Comparison of ENCODE assay signal across 8 cellular contexts in genomic region chr7:78020131-78020873, GRCh38.
A peak's percentile ranks its signal among the peaks of the same experiment; 100 is the strongest.
DNase-seq lines count a peak whose midpoint lies in the region; ATAC-seq, FAIRE-seq and TF ChIP-seq lines count a peak whose summit lies in the region.

No MANE protein-coding gene starts in this region.

- peak overlapping the region; percentile 96 for H2BK120ac ChIP-seq in mesendoderm (ENCODE audit: low read depth, low read length)

- H3K4me3 Mint-ChIP-seq in CD8-positive, alpha-beta T cell, result peak overlapping the region; percentile 80

- H4K20me1 ChIP-seq in endothelial cell of umbilical vein (replicated peaks; ENCODE audit: control insufficient read depth, extremely low read depth, insufficient read depth, low read length), result no peaks in the 10 kb centered on the region

- no peaks in the 10 kb centered on the region for H3K79me1 ChIP-seq in mesendoderm (ENCODE audit: low read length)

- H3K9me1 ChIP-seq in endothelial cell of umbilical vein (replicated peaks; ENCODE audit: control insufficient read depth, extremely low read depth, insufficient read depth, low read length), result no peaks in the 10 kb centered on the region

- peak; percentile 61 for TF ChIP-seq CTCF in CD8-positive, alpha-beta T cell (IDR thresholded peaks at IDR 0.05)
- peak; percentile 57 to 65 for TF ChIP-seq CTCF in endothelial cell of umbilical vein (IDR thresholded peaks at IDR 0.05; ENCODE audit: extremely low read depth in 1 of 2, insufficient read depth in 1 of 2, low read depth in 1 of 2, low read length in 2 of 2)

- peak overlapping the region; percentile 93 for H2AFZ ChIP-seq in endothelial cell of umbilical vein (ENCODE audit: low read depth, low read length)

- H3K4me1 ChIP-seq in CD8-positive, alpha-beta T cell (ENCODE audit: insufficient read depth, low read length), result peaks cover 5% of the 10 kb centered on the region
- H3K4me1 ChIP-seq in endothelial cell of umbilical vein (ENCODE audit: control insufficient read depth, extremely low read depth, insufficient read depth, low read length), result peaks cover 11% of the 10 kb centered on the region
- H3K4me1 ChIP-seq in mesendoderm (ENCODE audit: control insufficient read depth, low read depth, low read length), result no peaks in the 10 kb centered on the region
- peaks cover 6% of the 10 kb centered on the region for H3K4me1 ChIP-seq in thymus (ENCODE audit: control insufficient read depth, insufficient read depth, low read length)

- H3K27ac ChIP-seq in CD8-positive, alpha-beta T cell (ENCODE audit: low read depth, low read length), result no peak overlapping the region
- H3K27ac ChIP-seq in endothelial cell of umbilical vein (ENCODE audit: insufficient read depth, low read depth, low read length), result peak overlapping the region; percentile 28
- peak overlapping the region; percentile 45 for H3K27ac ChIP-seq in mesendoderm (ENCODE audit: low read depth, low read length)
- peak overlapping the region; percentile 68 for H3K27ac ChIP-seq in thymus (ENCODE audit: low read depth)

- peak overlapping the region; percentile 63 for H3K4me2 ChIP-seq in endothelial cell of umbilical vein (ENCODE audit: insufficient read depth, low read length)
- H3K4me2 ChIP-seq in mesendoderm (ENCODE audit: low read length), result peak overlapping the region; percentile 40

- no peaks in the 10 kb centered on the region for H3K36me3 ChIP-seq in CD8-positive, alpha-beta T cell (ENCODE audit: insufficient read depth, low read length)
- H3K36me3 ChIP-seq in endothelial cell of umbilical vein (ENCODE audit: control insufficient read depth in 2 of 2, extremely low read depth in 1 of 2, insufficient read depth in 2 of 2, low read length in 2 of 2), result no peaks in the 10 kb centered on the region
- H3K36me3 ChIP-seq in mesendoderm (ENCODE audit: control insufficient read depth, insufficient read depth, low read length), result no peaks in the 10 kb centered on the region
- H3K36me3 ChIP-seq in thymus (ENCODE audit: control insufficient read depth, insufficient read depth), result no peaks in the 10 kb centered on the region

- DNase-seq in CD8-positive, alpha-beta T cell, result peak in 4 of 7 experiments; percentile 18 to 52 (median 28)
- peak; percentile 86 for DNase-seq in NCI-H2227 (lab: John Stamatoyannopoulos, UW; ENCODE audit: unreplicated experiment)
- peak; percentile 80 for DNase-seq in endothelial cell of umbilical vein (ENCODE audit: low read depth, low spot score)
- peak; percentile 83 for DNase-seq in mesendoderm

- H3K27me3 ChIP-seq in CD8-positive, alpha-beta T cell (ENCODE audit: insufficient read depth, low read length), result no peaks in the 10 kb centered on the region
- peaks cover 9 to 15% of the 10 kb centered on the region in 2 experiments for H3K27me3 ChIP-seq in endothelial cell of umbilical vein (ENCODE audit: control insufficient read depth in 2 of 2, insufficient read depth in 2 of 2, low read length in 2 of 2)
- H3K27me3 ChIP-seq in mesendoderm (ENCODE audit: insufficient read depth, low read length, poor library complexity), result no peaks in the 10 kb centered on the region
- H3K27me3 ChIP-seq in thymus (ENCODE audit: control insufficient read depth, insufficient read depth), result peaks cover 12% of the 10 kb centered on the region

- no CpG with 5 or more reads among the region's 25 CpGs for WGBS in mesendoderm (ENCODE audit: extremely low coverage, insufficient coverage, low lambda C conversion rate)
- WGBS in thymus, result 5% methylated on average over 25 of the region's 25 CpGs

- no peak overlapping the region for H2BK15ac ChIP-seq in mesendoderm (replicated peaks; ENCODE audit: low read depth)

- H3K56ac ChIP-seq in mesendoderm (ENCODE audit: low read length), result peak overlapping the region; percentile 84

- BruUV-seq in endothelial cell of umbilical vein (replicated peaks; lab: Mats Ljungman, UMichigan), result TSS peak; percentile 47

- H2BK5ac ChIP-seq in mesendoderm (ENCODE audit: low read length), result no peak overlapping the region

- H3K4ac ChIP-seq in mesendoderm (ENCODE audit: low read depth, low read length), result peak overlapping the region; percentile 64

- ATAC-seq in CD8-positive, alpha-beta T cell, result peak; percentile 48
- ATAC-seq in GM19023 (IDR thresholded peaks at IDR 0.05; ENCODE audit: unreplicated experiment) (peak; percentile 36), HG03175 (IDR thresholded peaks at IDR 0.05; ENCODE audit: unreplicated experiment) (peak; percentile 31)
- peak; percentile 24 to 36 for ATAC-seq in activated CD4-positive, CD25-positive, alpha-beta regulatory T cell treated with anti-CD3 and anti-CD28 coated beads, Interleukin-2, amount 50 U/mL, for 24 hours

- POLR2A ChIA-PET in CD8-positive, alpha-beta T cell (lab: Charles Lee), result interaction anchor here (1.2 kb wide), 1 partner anchor 18 kb away, joined by 3 read pairs; no protein-coding TSS in a partner anchor
- POLR2A ChIA-PET in endothelial cell of umbilical vein (lab: Charles Lee), result no interaction called here

- H3K36me3 Mint-ChIP-seq in CD8-positive, alpha-beta T cell, result peaks cover 1% of the 10 kb centered on the region

- TF ChIP-seq POLR2A in endothelial cell of umbilical vein (IDR thresholded peaks at IDR 0.05; ENCODE audit: low read depth, low read length), result no peak

- H3K4me3 ChIP-seq in CD8-positive, alpha-beta T cell (ENCODE audit: low read depth, low read length), result peak overlapping the region; percentile 41
- H3K4me3 ChIP-seq in endothelial cell of umbilical vein (replicated peaks in 1 of 3; ENCODE audit: insufficient read depth in 1 of 3, low read depth in 1 of 3, low read length in 3 of 3), result peak overlapping the region in 2 of 3 experiments; percentile 33 to 41
- no peak overlapping the region for H3K4me3 ChIP-seq in mesendoderm (ENCODE audit: low read length)
- H3K4me3 ChIP-seq in thymus (ENCODE audit: low read length), result peak overlapping the region; percentile 75

- H3K9me3 Mint-ChIP-seq in CD8-positive, alpha-beta T cell, result no peaks in the 10 kb centered on the region

- H3K27me3 Mint-ChIP-seq in CD8-positive, alpha-beta T cell (ENCODE audit: low read depth), result peaks cover 26% of the 10 kb centered on the region

- H4K8ac ChIP-seq in mesendoderm (ENCODE audit: low read depth, low read length), result peak overlapping the region; percentile 95

- H3K79me2 ChIP-seq in endothelial cell of umbilical vein (ENCODE audit: control insufficient read depth, insufficient read depth, low read length) (no peaks in the 10 kb centered on the region), mesendoderm (ENCODE audit: control insufficient read depth, insufficient read depth, low read length) (no peaks in the 10 kb centered on the region)

- intact Hi-C loops in CD8-positive, alpha-beta T cell (cut with DNase I, micrococcal nuclease), result loop anchor here in 1 of 2 experiments (1.0 kb wide), 1 partner anchor 20 kb away; no protein-coding TSS in a partner anchor
- intact Hi-C loops in endothelial cell of umbilical vein (cut with micrococcal nuclease), result loop anchor here (1.0 to 10.0 kb wide), 6 partner anchors 20 to 1254 kb away; no protein-coding TSS in a partner anchor

- peak; percentile 98 for FAIRE-seq in endothelial cell of umbilical vein (lab: Jason Lieb, UNC)

- H2AK5ac ChIP-seq in mesendoderm (ENCODE audit: low read length), result no peak overlapping the region

- H3K9ac ChIP-seq in endothelial cell of umbilical vein (replicated peaks; ENCODE audit: extremely low read depth, insufficient read depth, low read length) (peak overlapping the region; percentile 19), mesendoderm (ENCODE audit: low read length) (peak overlapping the region; percentile 49)

- peak overlapping the region; percentile 94 for H3K18ac ChIP-seq in mesendoderm (ENCODE audit: low read length)

- H3K27ac Mint-ChIP-seq in CD8-positive, alpha-beta T cell, result peak overlapping the region; percentile 47

- peaks cover 8% of the 10 kb centered on the region for H3K4me1 Mint-ChIP-seq in CD8-positive, alpha-beta T cell (ENCODE audit: low read depth)

- no peaks in the 10 kb centered on the region for H3K9me3 ChIP-seq in CD8-positive, alpha-beta T cell (ENCODE audit: low read length)
- H3K9me3 ChIP-seq in endothelial cell of umbilical vein (replicated peaks; ENCODE audit: control insufficient read depth, insufficient read depth, low read length) (no peaks in the 10 kb centered on the region), thymus (ENCODE audit: control insufficient read depth) (no peaks in the 10 kb centered on the region)

- H4K5ac ChIP-seq in mesendoderm (ENCODE audit: low read length), result no peak overlapping the region

- H3K23ac ChIP-seq in mesendoderm (ENCODE audit: low read length), result no peak overlapping the region

- CTCF ChIA-PET in CD8-positive, alpha-beta T cell (lab: Charles Lee), result interaction anchor here (1.0 to 6.1 kb wide), 8 partner anchors 9 to 33 kb away, joined by 3 to 77 read pairs (median 5); no protein-coding TSS in a partner anchor
- CTCF ChIA-PET in endothelial cell of umbilical vein (lab: Charles Lee), result interaction anchor here (0.7 to 3.8 kb wide), 24 partner anchors 12 to 1278 kb away, joined by 3 to 112 read pairs (median 3); no protein-coding TSS in a partner anchor

- dilution Hi-C loops in endothelial cell of umbilical vein (cut with MboI; ENCODE audit: extremely low pct_ligation_motif_present, low sequenced_read_pairs), result no loop called here

TF ChIP-seq in endothelial cell of umbilical vein, 7 proteins besides CTCF, POLR2A, EP300 and RAD21:
- TF ChIP-seq FOS (IDR thresholded peaks at IDR 0.05; ENCODE audit: borderline replicate concordance, insufficient read depth, low read length) (no peak), MAX (IDR thresholded peaks at IDR 0.05; ENCODE audit: insufficient read depth, insufficient read length) (no peak), EZH2 (IDR thresholded peaks at IDR 0.05; ENCODE audit: borderline replicate concordance, low read depth, low read length, severe bottlenecking) (no peak), JUN (IDR thresholded peaks at IDR 0.05; ENCODE audit: borderline replicate concordance, insufficient read depth, insufficient read length, low read depth) (no peak), POLR2AphosphoS5 (IDR thresholded peaks at IDR 0.05; ENCODE audit: insufficient read depth, low read depth, low read length) (no peak), GATA2 (IDR thresholded peaks at IDR 0.05; ENCODE audit: insufficient read depth, insufficient read length, low read depth, low read length) (no peak), MYC (IDR thresholded peaks at IDR 0.05; ENCODE audit: low read depth, low read length) (no peak)
TF ChIP-seq in endothelial cell of umbilical vein: peak in this region for 0.

Comparison
In these comparisons a context has a peak if more than half of its experiments do, and no peak if none do; other contexts are left out.
1. DNase-seq: peak in every context shown above with its lines; median percentile 86 in NCI-H2227; 83 in mesendoderm; 80 in endothelial cell of umbilical vein; 28 in CD8-positive, alpha-beta T cell.